Comparison of ENCODE assay signal across 1 cellular context in genomic region chr7:65840446-65840845, GRCh38.
A peak's percentile ranks its signal among the peaks of the same experiment; 100 is the strongest.
TF ChIP-seq lines count a peak whose summit lies in the region.

No MANE protein-coding gene starts in this region.

TF ChIP-seq in GM12878, 131 proteins besides CTCF, POLR2A, EP300 and RAD21 (continued from another document):
- TF ChIP-seq WRNIP1 (IDR thresholded peaks at IDR 0.05; ENCODE audit: borderline replicate concordance, low read depth, low read length) (no peak), NBN (IDR thresholded peaks at IDR 0.05) (0 out of 2 replicates have a peak, but pooled peaks have one; percentile 21), TARDBP (IDR thresholded peaks at IDR 0.05; ENCODE audit: borderline replicate concordance) (no peak), ZNF622 (IDR thresholded peaks at IDR 0.05) (no peak), YBX1 (IDR thresholded peaks at IDR 0.05) (no peak), CHD4 (IDR thresholded peaks at IDR 0.05) (no peak), USF2 (IDR thresholded peaks at IDR 0.05; ENCODE audit: borderline replicate concordance, low read depth, low read length) (no peak), ZNF24 (IDR thresholded peaks at IDR 0.05) (no peak), ZNF592 (IDR thresholded peaks at IDR 0.05) (no peak)
